In the genomic region with DNA sequence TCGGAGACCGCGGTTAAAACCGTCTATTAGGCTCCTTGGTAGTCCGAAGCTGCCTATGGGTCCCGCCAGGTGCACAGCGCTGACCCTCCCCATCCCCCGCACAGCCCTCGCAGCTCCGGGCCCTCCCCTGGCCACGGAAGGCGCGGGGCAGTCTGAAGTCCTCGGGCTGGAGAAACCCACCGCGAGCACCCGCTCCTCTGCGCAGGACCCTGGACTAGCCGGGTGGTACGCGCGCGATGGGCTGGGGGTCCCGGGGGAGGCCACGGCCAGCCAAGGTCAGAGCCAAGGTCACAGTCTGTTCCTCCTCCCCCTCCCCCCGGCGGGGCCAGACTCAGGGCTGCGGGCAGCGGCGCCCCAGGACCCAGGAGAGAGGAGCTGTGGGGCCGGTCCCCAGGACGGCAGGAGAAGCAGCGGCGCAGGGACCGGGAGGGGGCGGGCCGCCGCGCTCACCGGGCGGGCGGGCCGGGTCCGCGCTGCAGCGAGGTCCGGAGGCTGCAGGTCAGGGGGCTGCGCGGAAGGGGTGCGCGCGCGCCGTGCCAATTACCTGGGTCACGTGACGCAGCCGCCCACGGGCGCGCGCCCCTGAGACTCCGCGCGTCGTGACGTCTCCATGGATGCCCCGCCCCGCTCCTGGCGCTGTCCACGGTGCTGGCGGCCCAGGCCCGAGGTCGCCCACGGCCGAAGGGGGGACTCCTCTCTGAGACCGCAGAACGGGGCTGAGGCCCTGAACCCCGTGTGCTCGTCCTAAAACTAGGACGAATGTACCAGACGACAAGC, we compare ENCODE assay signal across 8 cellular contexts.
DNase-seq lines count a peak whose midpoint lies in the region; ATAC-seq and TF ChIP-seq lines count a peak whose summit lies in the region.

TSS of gene OGDHL (minus strand) at position 535 of the 777 bp plus-strand sequence. CDS start 3,731 bp downstream, outside the sequence.

- H3K4me3 ChIP-seq in choroid plexus epithelial cell (ENCODE audit: low read depth, low read length), result peak within 1 kb of the TSS; percentile 56

- no peak for TF ChIP-seq CTCF in choroid plexus epithelial cell (conservative IDR thresholded peaks at IDR 0.05; ENCODE audit: low read depth, low read length)

- peak; percentile 66 for ATAC-seq in GM21515 (IDR thresholded peaks at IDR 0.05; ENCODE audit: unreplicated experiment)

- DNase-seq in DMS79 (lab: John Stamatoyannopoulos, UW) (peak; percentile 8), Kasumi-1 (lab: John Stamatoyannopoulos, UW) (peak; percentile 68 to 76), T1000 (lab: John Stamatoyannopoulos, UW) (peak; percentile 48), choroid plexus epithelial cell (ENCODE audit: low read depth) (peak; percentile 49), kidney tubule cell (ENCODE audit: low spot score) (peak; percentile 66), foreskin melanocyte (no peak)
- DNase-seq in stimulated activated CD4-positive, alpha-beta T cell treated with anti-CD3 and anti-CD28 coated beads, Interleukin-2, amount 100 ng/mL, for 24 hours, result peak; percentile 52 to 72
